ENCODE assay signal across 16 cellular contexts in the genomic region with DNA sequence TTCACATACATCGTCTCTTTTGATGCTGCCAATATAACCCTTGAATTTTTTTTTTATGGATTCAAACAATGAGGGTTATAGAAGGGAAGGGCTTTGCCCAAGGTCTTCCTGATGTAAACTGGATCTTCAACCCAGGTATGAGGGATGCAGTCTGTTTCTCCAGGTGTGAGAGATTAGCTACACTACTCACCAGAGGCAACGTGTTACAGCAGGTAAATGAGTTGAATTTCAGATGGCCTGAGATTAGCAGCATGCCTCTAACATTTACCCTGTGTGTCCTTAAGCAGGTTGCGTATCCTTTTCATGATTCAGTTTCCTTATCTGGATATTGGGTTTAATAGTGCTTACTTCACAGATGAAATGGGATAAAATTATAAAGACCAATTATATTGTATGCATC. TPM values are rescaled to one million over a fixed set of nuclear protein-coding genes. Genes with fewer than 3 reads are reported as not detected.
DNase-seq lines count a peak whose midpoint lies in the region; ATAC-seq and TF ChIP-seq lines count a peak whose summit lies in the region.
"Had no signal": no experiment of that assay in that cellular context is flagged by ENCODE, and none has a peak within 500 bp of the region (broad histone marks: within the 10 kb centered on the region; RNA-seq: fewer than 3 reads in every experiment).

No MANE protein-coding gene starts in this region.

- peaks cover 22% of the 10 kb centered on the region for H3K36me3 ChIP-seq in CD8-positive, alpha-beta T cell (ENCODE audit: insufficient read depth, low read length)

- peaks cover 23% of the 10 kb centered on the region for H3K4me1 Mint-ChIP-seq in T-helper 2 cell treated with Interferon-gamma antibody and Interleukin-4, amounts not matched to agents 5 μg/mL and 100 μg/mL, for 36 hours (ENCODE audit: low read depth)
- H3K4me1 Mint-ChIP-seq in CD8-positive, alpha-beta T cell (ENCODE audit: low read depth): peaks cover 21% of the 10 kb centered on the region
- H3K4me1 Mint-ChIP-seq in activated naive CD8-positive, alpha-beta T cell treated with anti-CD3 and anti-CD28 coated beads, Interleukin-2, amount 10 ng/mL, durations not matched to agents 7 days and 5 days: peaks cover 29% of the 10 kb centered on the region
- H3K4me1 Mint-ChIP-seq in naive B cell: peaks cover 28 to 33% (median 32%) of the 10 kb centered on the region in 3 donors

- no peak overlapping the region for H3K4me3 ChIP-seq in CD8-positive, alpha-beta T cell (ENCODE audit: low read depth, low read length)

- intact Hi-C loops in CD8-positive, alpha-beta T cell (cut with DNase I, micrococcal nuclease): no loop called here

- peaks cover 4% of the 10 kb centered on the region for H3K9me3 Mint-ChIP-seq in T-helper 2 cell treated with Interferon-gamma antibody and Interleukin-4, amounts not matched to agents 5 μg/mL and 100 μg/mL, for 36 hours
- peaks cover 16% of the 10 kb centered on the region for H3K9me3 Mint-ChIP-seq in CD8-positive, alpha-beta T cell
- peaks cover 18% of the 10 kb centered on the region for H3K9me3 Mint-ChIP-seq in activated naive CD8-positive, alpha-beta T cell treated with anti-CD3 and anti-CD28 coated beads, Interleukin-2, amount 10 ng/mL, durations not matched to agents 7 days and 5 days
- H3K9me3 Mint-ChIP-seq in naive B cell: peaks cover 0 to 4% (median 0%) of the 10 kb centered on the region in 7 donors

- DNase-seq in T-helper 2 cell treated with Interferon-gamma antibody and Interleukin-4, amounts not matched to agents 5 μg/mL and 100 μg/mL, for 36 hours (ENCODE audit: low spot score): no peak
- DNase-seq in T-helper 2 cell (no peak), naive B cell (no peak), NCI-H1048 (lab: John Stamatoyannopoulos, UW) (no peak), omental fat pad (ENCODE audit: low spot score) (no peak)
- DNase-seq in CD8-positive, alpha-beta T cell: no peak
- DNase-seq in activated naive CD8-positive, alpha-beta T cell treated with anti-CD3 and anti-CD28 coated beads, Interleukin-2, amount 10 ng/mL, durations not matched to agents 7 days and 5 days: no peak
- DNase-seq in stimulated activated CD4-positive, alpha-beta T cell treated with anti-CD3 and anti-CD28 coated beads, Interleukin-2, amount 100 ng/mL, for 24 hours: no peak
- DNase-seq: central memory CD4-positive, alpha-beta T cell; left colon; NCI-H1092 treated with DMSO at 0.1 percent for 48 hours; NCI-H748 treated with DMSO at 0.1 percent for 48 hours; stimulated activated CD4-positive, alpha-beta T cell treated with anti-CD3 and anti-CD28 coated beads, Interleukin-4, amount 100 ng/mL, for 4 hours had no signal

- no peak for ATAC-seq in CD8-positive, alpha-beta T cell
- no peak for ATAC-seq in activated naive CD8-positive, alpha-beta T cell treated with anti-CD3 and anti-CD28 coated beads, Interleukin-2, amount 10 ng/mL, durations not matched to agents 7 days and 5 days (ENCODE audit: low read depth)
- ATAC-seq in naive B cell (ENCODE audit: low read depth in 2 of 2) (no peak), omental fat pad (ENCODE audit: low FRiP score) (no peak)
- ATAC-seq: left colon, Panc1 had no signal

- H3K27ac ChIP-seq in CD8-positive, alpha-beta T cell (ENCODE audit: low read depth, low read length): no peak overlapping the region
- H3K27ac ChIP-seq: parathyroid adenoma, VCaP had no signal

- H3K9me3 ChIP-seq in CD8-positive, alpha-beta T cell (ENCODE audit: low read length): no peaks in the 10 kb centered on the region

- H3K27me3 ChIP-seq in CD8-positive, alpha-beta T cell (ENCODE audit: insufficient read depth, low read length): no peaks in the 10 kb centered on the region

- no peak for TF ChIP-seq CTCF in CD8-positive, alpha-beta T cell (IDR thresholded peaks at IDR 0.05)
- no peak for TF ChIP-seq CTCF in omental fat pad (IDR thresholded peaks at IDR 0.05)

- POLR2A ChIA-PET in CD8-positive, alpha-beta T cell (lab: Charles Lee): no interaction called here
- POLR2A ChIA-PET in activated naive CD8-positive, alpha-beta T cell treated with anti-CD3 and anti-CD28 coated beads, Interleukin-2, amount 10 ng/mL, durations not matched to agents 7 days and 5 days (lab: Charles Lee): no interaction called here

- CTCF ChIA-PET in CD8-positive, alpha-beta T cell (lab: Charles Lee): no interaction called here

- no peaks in the 10 kb centered on the region for H3K27me3 Mint-ChIP-seq in T-helper 2 cell treated with Interferon-gamma antibody and Interleukin-4, amounts not matched to agents 5 μg/mL and 100 μg/mL, for 36 hours (ENCODE audit: low read depth)
- no peaks in the 10 kb centered on the region for H3K27me3 Mint-ChIP-seq in CD8-positive, alpha-beta T cell (ENCODE audit: low read depth)
- no peaks in the 10 kb centered on the region for H3K27me3 Mint-ChIP-seq in activated naive CD8-positive, alpha-beta T cell treated with anti-CD3 and anti-CD28 coated beads, Interleukin-2, amount 10 ng/mL, durations not matched to agents 7 days and 5 days
- H3K27me3 Mint-ChIP-seq in naive B cell: no peaks in the 10 kb centered on the region

- no peak overlapping the region for H3K27ac Mint-ChIP-seq in T-helper 2 cell treated with Interferon-gamma antibody and Interleukin-4, amounts not matched to agents 5 μg/mL and 100 μg/mL, for 36 hours
- H3K27ac Mint-ChIP-seq in CD8-positive, alpha-beta T cell: no peak overlapping the region
- H3K27ac Mint-ChIP-seq in activated naive CD8-positive, alpha-beta T cell treated with anti-CD3 and anti-CD28 coated beads, Interleukin-2, amount 10 ng/mL, durations not matched to agents 7 days and 5 days: peak overlapping the region; percentile 74
- H3K27ac Mint-ChIP-seq in naive B cell: peak overlapping the region in 1 of 6 donors; percentile 18

- peak overlapping the region; percentile 81 for H3K4me3 Mint-ChIP-seq in T-helper 2 cell treated with Interferon-gamma antibody and Interleukin-4, amounts not matched to agents 5 μg/mL and 100 μg/mL, for 36 hours
- H3K4me3 Mint-ChIP-seq in CD8-positive, alpha-beta T cell: peak overlapping the region; percentile 64
- H3K4me3 Mint-ChIP-seq in activated naive CD8-positive, alpha-beta T cell treated with anti-CD3 and anti-CD28 coated beads, Interleukin-2, amount 10 ng/mL, durations not matched to agents 7 days and 5 days: peak overlapping the region; percentile 86
- H3K4me3 Mint-ChIP-seq in naive B cell: peak overlapping the region in 7 of 8 donors; percentile 15 to 91 (median 44)

- H3K4me1 ChIP-seq in CD8-positive, alpha-beta T cell (ENCODE audit: insufficient read depth, low read length): peaks cover 12% of the 10 kb centered on the region
- H3K4me1 ChIP-seq: parathyroid adenoma had no signal

- H3K36me3 Mint-ChIP-seq in T-helper 2 cell treated with Interferon-gamma antibody and Interleukin-4, amounts not matched to agents 5 μg/mL and 100 μg/mL, for 36 hours (ENCODE audit: low read depth): peaks cover 60% of the 10 kb centered on the region
- H3K36me3 Mint-ChIP-seq in CD8-positive, alpha-beta T cell: peaks cover 63% of the 10 kb centered on the region
- H3K36me3 Mint-ChIP-seq in activated naive CD8-positive, alpha-beta T cell treated with anti-CD3 and anti-CD28 coated beads, Interleukin-2, amount 10 ng/mL, durations not matched to agents 7 days and 5 days: peaks cover 64% of the 10 kb centered on the region
- H3K36me3 Mint-ChIP-seq in naive B cell: peaks cover 38 to 41% of the 10 kb centered on the region in 2 donors

RNA-seq across cellular contexts. Expression of a gene that starts 1.9 kb away (rescaled TPM):
- total RNA-seq in CD8-positive, alpha-beta T cell: 1 to 10 TPM; 1.1 to 1.5 TPM
- total RNA-seq in activated naive CD8-positive, alpha-beta T cell treated with anti-CD3 and anti-CD28 coated beads, Interleukin-2, amount 10 ng/mL, durations not matched to agents 7 days and 5 days: 10 to 100 TPM; 16.9 to 17.1 TPM
- polyA plus RNA-seq in naive B cell (ENCODE audit: low read depth in 6 of 6): 1 to 10 TPM in 5 of 6 donors, not detected in 1; 4.9 to 9.9 (median 8.4) TPM
- total RNA-seq in omental fat pad: 1 to 10 TPM; 1.1 to 7.4 (median 2.2) TPM
